Comparison of ENCODE assay signal across 1 cellular context in the genomic region with DNA sequence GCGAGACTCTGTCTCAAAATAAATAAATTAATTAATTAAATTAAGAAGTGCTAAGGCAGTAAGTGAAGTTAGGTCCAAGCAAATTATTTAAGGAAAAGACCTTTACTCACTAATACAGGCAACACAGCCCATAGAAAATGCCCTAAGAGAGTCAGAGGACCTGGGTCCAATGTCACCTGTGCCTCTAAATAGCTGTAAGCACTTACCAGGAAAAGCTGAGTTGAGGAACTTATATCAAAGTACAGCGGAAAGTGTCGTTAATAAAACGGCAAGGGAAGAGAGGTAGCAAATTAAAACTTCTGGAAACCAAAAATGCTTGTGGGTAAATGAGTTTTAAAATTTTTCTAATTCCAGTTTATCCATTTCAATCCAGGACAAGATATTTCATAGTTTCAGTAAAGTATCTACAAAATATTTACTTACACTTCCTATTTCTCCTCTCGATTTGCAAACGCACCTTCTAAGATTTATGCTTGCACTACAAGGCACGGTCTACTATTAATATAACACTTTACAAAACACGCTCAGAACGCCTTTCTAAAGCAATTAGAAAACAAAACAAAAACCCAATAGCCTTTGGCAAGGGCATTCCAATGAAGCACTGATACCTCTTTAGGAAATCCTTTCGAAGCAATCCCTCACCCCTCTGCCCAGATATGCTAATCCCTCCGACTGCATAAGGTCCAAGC.
TF ChIP-seq lines count a peak whose summit lies in the region.

No MANE protein-coding gene starts in this region.

TF ChIP-seq in HepG2, 621 proteins besides CTCF, POLR2A, EP300 and RAD21:
- peak; percentile 2; the same call in 1 of the 2 replicates for TF ChIP-seq ZNF609 (CRISPR knock-in tag; IDR thresholded peaks at IDR 0.05; ENCODE audit: borderline replicate concordance)
- no peak for TF ChIP-seq ISL2 (CRISPR knock-in tag; IDR thresholded peaks at IDR 0.05)
- TF ChIP-seq ZNF792 (CRISPR knock-in tag; IDR thresholded peaks at IDR 0.05) = 0 out of 2 replicates have a peak, but pooled peaks have one; percentile 2
- TF ChIP-seq FOXO4 (CRISPR knock-in tag; conservative IDR thresholded peaks at IDR 0.05) = no peak
- TF ChIP-seq ZNF770 (CRISPR knock-in tag; IDR thresholded peaks at IDR 0.05) = no peak
- no peak for TF ChIP-seq GPN1 (CRISPR knock-in tag; IDR thresholded peaks at IDR 0.05; ENCODE audit: borderline replicate concordance)
- TF ChIP-seq ZNF629 (CRISPR knock-in tag; conservative IDR thresholded peaks at IDR 0.05) = no peak
